13 cellular contexts compared by ENCODE assay signal in genomic region chr12:79217306-79217705, GRCh38.
"Had no signal": no experiment of that assay in that cellular context is flagged by ENCODE, and none has a peak within 500 bp of the region (broad histone marks: within the 10 kb centered on the region; RNA-seq: fewer than 3 reads in every experiment).

No MANE protein-coding gene starts in this region.

- H3K27me3 Mint-ChIP-seq: activated CD4-positive, alpha-beta memory T cell treated with anti-CD3 and anti-CD28 coated beads, Interleukin-2, amount 10 ng/mL, durations not matched to agents 7 days and 5 days; activated naive CD4-positive, alpha-beta T cell treated with anti-CD3 and anti-CD28 coated beads, Interleukin-2, amount 10 ng/mL, durations not matched to agents 7 days and 5 days; activated T-cell treated with anti-CD3 and anti-CD28 coated beads, Interleukin-2, amount 50 U/mL, for 24 hours; dendritic cell treated with granulocyte-macrophage colony-stimulating factor and Interleukin-4, amounts not matched to agents 40 ng/mL and 50 ng/mL, for 4 days; stimulated activated memory B cell treated with anti-CD40 and anti-IgM and Interleukin-4, amounts not matched to agents 10 μg/mL and 1 μg/mL and 100 μg/mL, for 72 hours had no signal

- H3K4me1 Mint-ChIP-seq: activated CD4-positive, alpha-beta memory T cell treated with anti-CD3 and anti-CD28 coated beads, Interleukin-2, amount 10 ng/mL, durations not matched to agents 7 days and 5 days; activated naive CD4-positive, alpha-beta T cell treated with anti-CD3 and anti-CD28 coated beads, Interleukin-2, amount 10 ng/mL, durations not matched to agents 7 days and 5 days; natural killer cell; stimulated activated memory B cell treated with anti-CD40 and anti-IgM and Interleukin-4, amounts not matched to agents 10 μg/mL and 1 μg/mL and 100 μg/mL, for 72 hours had no signal

- H3K27me3 ChIP-seq: foreskin keratinocyte had no signal

- H3K9me3 Mint-ChIP-seq: activated CD4-positive, alpha-beta memory T cell treated with anti-CD3 and anti-CD28 coated beads, Interleukin-2, amount 10 ng/mL, durations not matched to agents 7 days and 5 days had no signal

- H3K27ac Mint-ChIP-seq: activated CD4-positive, alpha-beta memory T cell treated with anti-CD3 and anti-CD28 coated beads, Interleukin-2, amount 10 ng/mL, durations not matched to agents 7 days and 5 days; activated naive CD4-positive, alpha-beta T cell treated with anti-CD3 and anti-CD28 coated beads, Interleukin-2, amount 10 ng/mL, durations not matched to agents 7 days and 5 days; activated T-cell treated with anti-CD3 and anti-CD28 coated beads, Interleukin-2, amount 50 U/mL, for 24 hours; dendritic cell treated with granulocyte-macrophage colony-stimulating factor and Interleukin-4, amounts not matched to agents 40 ng/mL and 50 ng/mL, for 4 days; natural killer cell; stimulated activated memory B cell treated with anti-CD40 and anti-IgM and Interleukin-4, amounts not matched to agents 10 μg/mL and 1 μg/mL and 100 μg/mL, for 72 hours had no signal

- H3K27ac ChIP-seq: foreskin keratinocyte had no signal

- H3K4me3 Mint-ChIP-seq: activated CD4-positive, alpha-beta memory T cell treated with anti-CD3 and anti-CD28 coated beads, Interleukin-2, amount 10 ng/mL, durations not matched to agents 7 days and 5 days; activated naive CD4-positive, alpha-beta T cell treated with anti-CD3 and anti-CD28 coated beads, Interleukin-2, amount 10 ng/mL, durations not matched to agents 7 days and 5 days; activated T-cell treated with anti-CD3 and anti-CD28 coated beads, Interleukin-2, amount 50 U/mL, for 24 hours; dendritic cell treated with granulocyte-macrophage colony-stimulating factor and Interleukin-4, amounts not matched to agents 40 ng/mL and 50 ng/mL, for 4 days; natural killer cell; stimulated activated memory B cell treated with anti-CD40 and anti-IgM and Interleukin-4, amounts not matched to agents 10 μg/mL and 1 μg/mL and 100 μg/mL, for 72 hours had no signal

- ATAC-seq: foreskin keratinocyte; natural killer cell; stimulated activated memory B cell treated with anti-CD40 and anti-IgM and Interleukin-4, amounts not matched to agents 10 μg/mL and 1 μg/mL and 100 μg/mL, for 72 hours had no signal

- H3K36me3 Mint-ChIP-seq: activated naive CD4-positive, alpha-beta T cell treated with anti-CD3 and anti-CD28 coated beads, Interleukin-2, amount 10 ng/mL, durations not matched to agents 7 days and 5 days; stimulated activated memory B cell treated with anti-CD40 and anti-IgM and Interleukin-4, amounts not matched to agents 10 μg/mL and 1 μg/mL and 100 μg/mL, for 72 hours had no signal

- H3K4me1 ChIP-seq: foreskin keratinocyte had no signal

- DNase-seq: activated CD4-positive, alpha-beta memory T cell treated with anti-CD3 and anti-CD28 coated beads, Interleukin-2, amount 10 ng/mL, durations not matched to agents 7 days and 5 days; activated naive CD4-positive, alpha-beta T cell treated with anti-CD3 and anti-CD28 coated beads, Interleukin-2, amount 10 ng/mL, durations not matched to agents 7 days and 5 days; activated T-cell treated with anti-CD3 and anti-CD28 coated beads, Interleukin-2, amount 50 U/mL, for 24 hours; effector memory CD4-positive, alpha-beta T cell; foreskin keratinocyte; glutamatergic neuron; hypothalamus; mesenchymal stem cell; natural killer cell; nucleus accumbens; stimulated activated CD4-positive, alpha-beta T cell treated with anti-CD3 and anti-CD28 coated beads, Interleukin-2, amount 100 ng/mL, for 48 hours had no signal
